10 cellular contexts compared by ENCODE assay signal in the genomic region with DNA sequence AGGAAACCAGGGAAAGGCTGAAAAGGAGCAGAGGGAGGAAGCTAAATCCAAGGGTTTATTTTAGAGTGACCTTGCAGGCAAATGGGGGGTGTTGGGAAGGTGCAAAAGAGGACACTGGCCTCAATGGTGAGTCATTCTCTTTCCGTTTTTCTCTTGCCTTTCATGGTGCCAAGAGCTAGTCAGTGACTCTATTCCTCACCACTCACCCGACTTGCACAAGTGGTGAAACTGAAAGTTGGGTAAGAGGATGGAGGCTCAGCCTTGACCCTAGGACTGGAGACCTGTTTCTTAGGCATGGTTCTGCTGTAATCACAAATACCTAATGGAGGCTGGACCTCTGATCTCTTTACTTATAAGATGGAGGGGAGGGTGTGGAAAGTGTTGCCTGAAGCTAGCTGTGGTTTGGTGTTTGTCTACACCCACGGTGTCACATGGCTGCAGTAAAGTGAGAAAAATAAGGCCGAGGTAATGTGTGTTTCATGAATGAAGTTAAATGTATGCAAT.
DNase-seq lines count a peak whose midpoint lies in the region; ATAC-seq and TF ChIP-seq lines count a peak whose summit lies in the region.
"Had no signal": no experiment of that assay in that cellular context is flagged by ENCODE, and none has a peak within 500 bp of the region (broad histone marks: within the 10 kb centered on the region; RNA-seq: fewer than 3 reads in every experiment).

No MANE protein-coding gene starts in this region.

- H3K4me3 Mint-ChIP-seq in natural killer cell = peak overlapping the region; percentile 67

- 47 to 49% methylated on average over 4 of the region's 4 CpGs for WGBS in sigmoid colon, 2 donors

- no peak for TF ChIP-seq EP300 in sigmoid colon (IDR thresholded peaks at IDR 0.05)

- H3K27me3 Mint-ChIP-seq in natural killer cell (ENCODE audit: low read depth in 2 of 2) = peaks cover 0 to 4% of the 10 kb centered on the region in 2 donors

- H3K36me3 ChIP-seq in MG63 = no peaks in the 10 kb centered on the region
- H3K36me3 ChIP-seq in sigmoid colon = no peaks in the 10 kb centered on the region

- H3K9me3 ChIP-seq in MG63 = no peaks in the 10 kb centered on the region
- no peaks in the 10 kb centered on the region for H3K9me3 ChIP-seq in sigmoid colon
- H3K9me3 ChIP-seq: psoas muscle had no signal

- H3K27me3 ChIP-seq in MG63 (no peaks in the 10 kb centered on the region), sigmoid colon (no peaks in the 10 kb centered on the region)

- DNase-seq in GM04503 (ENCODE audit: low read depth) = peak; percentile 38
- DNase-seq in MG63 = peak; percentile 47
- peak; percentile 22 for DNase-seq in astrocyte of the hippocampus (ENCODE audit: low read depth, low spot score)
- DNase-seq in natural killer cell = peak; percentile 19
- DNase-seq in sigmoid colon = no peak
- DNase-seq: psoas muscle, substantia nigra had no signal

- intact Hi-C loops in natural killer cell (cut with micrococcal nuclease) = no loop called here
- intact Hi-C loops in sigmoid colon (cut with DNase I) = no loop called here

- H3K9me3 Mint-ChIP-seq in natural killer cell = peaks cover 3% of the 10 kb centered on the region in 2 donors

- no peaks in the 10 kb centered on the region for H3K4me1 ChIP-seq in sigmoid colon
- H3K4me1 ChIP-seq: psoas muscle had no signal

- H3K4me3 ChIP-seq in MG63 = no peak overlapping the region
- no peak overlapping the region for H3K4me3 ChIP-seq in sigmoid colon
- H3K4me3 ChIP-seq: psoas muscle had no signal

- TF ChIP-seq CTCF in natural killer cell (IDR thresholded peaks at IDR 0.05) = no peak
- TF ChIP-seq CTCF in sigmoid colon (IDR thresholded peaks at IDR 0.05) = no peak

- ATAC-seq in natural killer cell (peak; percentile 76 to 87 (median 84)), HG03378 (IDR thresholded peaks at IDR 0.05; ENCODE audit: unreplicated experiment) (no peak), HG03521 (IDR thresholded peaks at IDR 0.05; ENCODE audit: unreplicated experiment) (no peak), HG03354 (IDR thresholded peaks at IDR 0.05; ENCODE audit: poor library complexity, severe bottlenecking, unreplicated experiment) (no peak)

- H3K27ac ChIP-seq in sigmoid colon = no peak overlapping the region
- H3K27ac ChIP-seq: psoas muscle had no signal

- H3K4me1 Mint-ChIP-seq in natural killer cell = peaks cover 30 to 33% of the 10 kb centered on the region in 2 donors

- TF ChIP-seq POLR2A in sigmoid colon (IDR thresholded peaks at IDR 0.05) = no peak

- H3K36me3 Mint-ChIP-seq in natural killer cell = no peaks in the 10 kb centered on the region

- peak overlapping the region; percentile 61 to 77 for H3K27ac Mint-ChIP-seq in natural killer cell

Comparison
In these comparisons a context has a peak if more than half of its experiments do, and no peak if none do; other contexts are left out.
1. ATAC-seq: peak in natural killer cell (3 of 3); none in HG03378 (single experiment), HG03521 (single experiment) and HG03354 (single experiment).